ENCODE assay signal across 8 cellular contexts in the genomic region with DNA sequence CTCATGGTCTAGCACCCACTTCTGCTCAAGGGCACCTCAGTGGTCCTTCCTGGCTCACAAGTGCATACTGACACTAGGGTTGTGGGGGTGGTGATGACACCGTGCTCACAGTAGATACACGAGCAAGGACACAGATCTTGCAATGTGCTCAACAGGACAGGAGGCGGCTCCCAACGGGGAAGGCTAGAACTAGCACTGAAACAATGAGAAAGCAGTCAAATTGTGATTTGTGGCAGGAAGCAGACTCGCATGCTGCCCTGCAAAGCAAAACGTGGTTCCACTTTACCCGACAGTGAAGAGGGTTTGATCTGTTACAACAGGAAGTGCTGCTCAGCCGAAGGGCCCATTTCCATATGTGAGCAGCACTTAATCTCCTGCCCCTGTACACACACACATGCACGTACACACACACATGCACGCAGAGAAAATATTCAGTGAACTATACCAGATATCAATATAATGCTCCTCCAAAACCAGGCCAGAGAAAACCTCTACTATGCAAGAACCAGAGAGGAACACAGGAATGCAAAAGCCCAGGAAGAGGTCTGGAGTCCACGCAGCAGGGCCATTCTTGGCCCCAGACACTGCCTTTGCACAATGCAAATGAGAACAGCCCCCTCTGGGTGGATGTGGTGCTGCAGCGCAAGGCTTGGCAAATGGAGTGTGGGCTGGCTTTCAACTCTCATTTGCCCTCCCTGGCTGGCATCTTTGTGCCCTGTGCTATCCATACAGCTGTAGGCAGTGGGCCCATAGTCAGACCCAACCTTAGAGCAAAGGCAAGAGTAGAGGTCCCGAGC. TPM values are rescaled to one million over a fixed set of nuclear protein-coding genes. Genes with fewer than 3 reads are reported as not detected.
A peak's percentile ranks its signal among the peaks of the same experiment; 100 is the strongest.
DNase-seq lines count a peak whose midpoint lies in the region; TF ChIP-seq lines count a peak whose summit lies in the region.

No MANE protein-coding gene starts in this region.

- H2AK5ac ChIP-seq in H9 (ENCODE audit: insufficient read length, low read length): no peak overlapping the region

- TF ChIP-seq EP300 in transverse colon (IDR thresholded peaks at IDR 0.05; ENCODE audit: low read depth): no peak

- H4K20me1 ChIP-seq in H9 (ENCODE audit: control insufficient read depth, insufficient read depth, insufficient read length): no peaks in the 10 kb centered on the region

- no peaks in the 10 kb centered on the region for H3K23me2 ChIP-seq in H9 (ENCODE audit: insufficient read length, low read depth, low read length, poor library complexity, severe bottlenecking)

- H3K4me3 ChIP-seq in transverse colon (no peak overlapping the region), left ventricle myocardium inferior (no peak overlapping the region)

- H3K18ac ChIP-seq in H9 (ENCODE audit: insufficient read length, low read depth, low read length): no peak overlapping the region

- TF ChIP-seq CTCF in GM13976 (IDR thresholded peaks at IDR 0.05; ENCODE audit: borderline replicate concordance, control extremely low read depth, extremely low read depth, insufficient read depth, missing control alignments) (no peak), H9 (conservative IDR thresholded peaks at IDR 0.05) (peak; percentile 37), transverse colon (IDR thresholded peaks at IDR 0.05) (no peak), left ventricle myocardium inferior (IDR thresholded peaks at IDR 0.05; ENCODE audit: borderline replicate concordance) (no peak)

- H3K23ac ChIP-seq in H9 (ENCODE audit: insufficient read length, low read depth, low read length): no peak overlapping the region

- no peak overlapping the region for H3K56ac ChIP-seq in H9 (ENCODE audit: insufficient read length, low read depth, low read length)

- no peak overlapping the region for H2BK120ac ChIP-seq in H9 (ENCODE audit: low read depth, low read length, poor library complexity, severe bottlenecking)

- no peak overlapping the region for H2AFZ ChIP-seq in H9 (ENCODE audit: low read length)

- H2BK5ac ChIP-seq in H9 (ENCODE audit: insufficient read length, low read length): no peak overlapping the region

- no peak overlapping the region for H2BK20ac ChIP-seq in H9 (ENCODE audit: low read depth, low read length, poor library complexity, severe bottlenecking)

- H2BK12ac ChIP-seq in H9 (ENCODE audit: insufficient read length, low read depth, low read length): no peak overlapping the region

- in situ Hi-C loops in GM13976 (cut with MboI; ENCODE audit: low sequenced_read_pairs, unreplicated experiment): no loop called here
- in situ Hi-C loops in transverse colon (cut with MboI; ENCODE audit: low pct_ligation_motif_present in 1 of 4, low pct_unique_long_range_greater_than_20kb in 1 of 4, low sequenced_read_pairs in 3 of 4): no loop called here

- DNase-seq in GM13976 (ENCODE audit: low spot score): peak; percentile 47
- no peak for DNase-seq in H9
- DNase-seq in NAMALWA (ENCODE audit: low spot score): peak; percentile 42
- peak; percentile 63 for DNase-seq in activated T-cell treated with anti-CD3 and anti-CD28 coated beads, Interleukin-2, amount 50 U/mL, for 24 hours
- peak; percentile 55 for DNase-seq in pons (ENCODE audit: low spot score)
- DNase-seq in transverse colon: no peak
- DNase-seq in left ventricle myocardium inferior: no peak
- no peak for DNase-seq in mucosa of gallbladder (ENCODE audit: low spot score)

- H3K9me3 Mint-ChIP-seq in H9: no peaks in the 10 kb centered on the region
- H3K9me3 Mint-ChIP-seq in activated T-cell treated with anti-CD3 and anti-CD28 coated beads, Interleukin-2, amount 50 U/mL, for 24 hours: no peaks in the 10 kb centered on the region

- H3K4ac ChIP-seq in H9 (ENCODE audit: low read depth, low read length): no peak overlapping the region

- H3K27me3 ChIP-seq in H9 (ENCODE audit: insufficient read depth, low read length) (no peaks in the 10 kb centered on the region), transverse colon (no peaks in the 10 kb centered on the region), left ventricle myocardium inferior (ENCODE audit: low read depth) (no peaks in the 10 kb centered on the region)

- no peaks in the 10 kb centered on the region; the same call in 1 of the 2 replicates for H3K4me1 ChIP-seq in H9 (ENCODE audit: insufficient read depth, low read length)
- H3K4me1 ChIP-seq in transverse colon: no peaks in the 10 kb centered on the region
- H3K4me1 ChIP-seq in left ventricle myocardium inferior: no peaks in the 10 kb centered on the region

- H3K79me2 ChIP-seq in H9 (ENCODE audit: insufficient read depth, low read length): no peaks in the 10 kb centered on the region

- no peaks in the 10 kb centered on the region for H3K36me3 Mint-ChIP-seq in H9 (ENCODE audit: insufficient read depth in 1 of 3, low read depth in 3 of 3)
- no peaks in the 10 kb centered on the region for H3K36me3 Mint-ChIP-seq in activated T-cell treated with anti-CD3 and anti-CD28 coated beads, Interleukin-2, amount 50 U/mL, for 24 hours (ENCODE audit: low read depth)

- no peak overlapping the region for H3K14ac ChIP-seq in H9 (ENCODE audit: insufficient read depth, low read length)

- no peak overlapping the region for H3K9ac ChIP-seq in H9 (ENCODE audit: extremely low read depth, insufficient read length, low read length)

- WGBS in H9 (ENCODE audit: extremely low coverage, insufficient read length, low lambda C conversion rate): no CpG with 5 or more reads among the region's 13 CpGs
- WGBS in transverse colon (ENCODE audit: low coverage in 1 of 2), 2 donors: 57 to 100% methylated on average over 2 to 13 of the region's 13 CpGs

- H3K36me3 ChIP-seq in transverse colon (no peaks in the 10 kb centered on the region), left ventricle myocardium inferior (no peaks in the 10 kb centered on the region)

- no peak overlapping the region for H3T11ph ChIP-seq in H9 (ENCODE audit: low read length)

- no peak overlapping the region for H3K4me3 Mint-ChIP-seq in H9
- H3K4me3 Mint-ChIP-seq in activated T-cell treated with anti-CD3 and anti-CD28 coated beads, Interleukin-2, amount 50 U/mL, for 24 hours: no peak overlapping the region

- intact Hi-C loops in transverse colon (cut with DNase I; ENCODE audit: low total_unique reads) (no loop called here), left ventricle myocardium inferior (cut with micrococcal nuclease) (no loop called here)

- H3K4me1 Mint-ChIP-seq in H9: peaks cover 15 to 23% of the 10 kb centered on the region in 2 experiments
- peaks cover 26% of the 10 kb centered on the region for H3K4me1 Mint-ChIP-seq in activated T-cell treated with anti-CD3 and anti-CD28 coated beads, Interleukin-2, amount 50 U/mL, for 24 hours (ENCODE audit: low read depth)

- no peaks in the 10 kb centered on the region for H3K9me3 ChIP-seq in H9 (ENCODE audit: control insufficient read depth, low read depth, low read length)
- H3K9me3 ChIP-seq in transverse colon: no peaks in the 10 kb centered on the region
- peaks cover 4% of the 10 kb centered on the region for H3K9me3 ChIP-seq in left ventricle myocardium inferior (replicated peaks)

- H4K5ac ChIP-seq in H9 (ENCODE audit: insufficient read length, low read depth, low read length): no peak overlapping the region

- peaks cover 2% of the 10 kb centered on the region for H3K27me3 Mint-ChIP-seq in H9 (ENCODE audit: low read depth)
- H3K27me3 Mint-ChIP-seq in activated T-cell treated with anti-CD3 and anti-CD28 coated beads, Interleukin-2, amount 50 U/mL, for 24 hours: no peaks in the 10 kb centered on the region

- H2BK15ac ChIP-seq in H9 (ENCODE audit: low read depth, low read length): no peak overlapping the region

- H4K91ac ChIP-seq in H9 (ENCODE audit: insufficient read length, low read depth, low read length): no peak overlapping the region

- no peak overlapping the region for H4K8ac ChIP-seq in H9 (replicated peaks; ENCODE audit: insufficient read length, low read depth, low read length)

- H3K27ac ChIP-seq in H9 (ENCODE audit: insufficient read length, low read depth, low read length) (no peak overlapping the region), transverse colon (no peak overlapping the region), left ventricle myocardium inferior (replicated peaks) (no peak overlapping the region)

- no peak for TF ChIP-seq POLR2A in transverse colon (IDR thresholded peaks at IDR 0.05)

- no peak overlapping the region for H3K4me2 ChIP-seq in H9 (ENCODE audit: insufficient read depth, insufficient read length, low read length)

- no peaks in the 10 kb centered on the region for H3K79me1 ChIP-seq in H9 (ENCODE audit: insufficient read depth, low read depth, low read length, poor library complexity, severe bottlenecking)

- no peak overlapping the region for H3K27ac Mint-ChIP-seq in H9
- peak overlapping the region; percentile 81 for H3K27ac Mint-ChIP-seq in activated T-cell treated with anti-CD3 and anti-CD28 coated beads, Interleukin-2, amount 50 U/mL, for 24 hours

RNA-seq across cellular contexts. Expression of a gene that starts 47.1 kb away (rescaled TPM):
- total RNA-seq in H9 (2021) (0.11 and 0.15 TPM in 2 replicates), transverse colon (1 to 10 TPM in 2 of 4 donors, not detected in 2; 1.2 to 1.3 TPM), left ventricle myocardium inferior (0.11 TPM), mucosa of gallbladder (0.20 TPM)

Comparison
In these comparisons a context has a peak if more than half of its experiments do, and no peak if none do; other contexts are left out.
1. DNase-seq: peak in GM13976 (single experiment), NAMALWA (single experiment), activated T-cell treated with anti-CD3 and anti-CD28 coated beads, Interleukin-2, amount 50 U/mL, for 24 hours (single experiment) and pons (single experiment); none in H9 (single experiment), transverse colon (single experiment), left ventricle myocardium inferior (single experiment) and mucosa of gallbladder (single experiment).